Comparison of ENCODE assay signal across 8 cellular contexts in genomic region chr12:121637231-121637914, GRCh38. TPM values are rescaled to one million over a fixed set of nuclear protein-coding genes. Genes with fewer than 3 reads are reported as not detected.
DNase-seq lines count a peak whose midpoint lies in the region; ATAC-seq and FAIRE-seq lines count a peak whose summit lies in the region.

No MANE protein-coding gene starts in this region.

- in situ Hi-C loops in KBM-7 (cut with MboI; ENCODE audit: low pct_unique_long_range_greater_than_20kb, low sequenced_read_pairs): no loop called here

- DNase-seq in GM19239 (ENCODE audit: insufficient read length, low spot score): peak; percentile 88
- peak; percentile 29 for DNase-seq in OCI-M1 (lab: John Stamatoyannopoulos, UW)
- peak; percentile 49 for DNase-seq in central memory CD4-positive, alpha-beta T cell
- peak; percentile 53 for DNase-seq in stimulated activated CD4-positive, alpha-beta T cell treated with anti-CD3 and anti-CD28 coated beads, Interleukin-4, amount 100 ng/mL, for 24 hours
- DNase-seq in KBM-7: no peak
- DNase-seq in A172 (ENCODE audit: low spot score): no peak

- ATAC-seq in HG03439 (IDR thresholded peaks at IDR 0.05; ENCODE audit: unreplicated experiment) (no peak), HG02884 (IDR thresholded peaks at IDR 0.05; ENCODE audit: unreplicated experiment) (no peak)

- peak; percentile 87 for FAIRE-seq in GM19239 (lab: Jason Lieb, UNC)

RNA-seq across cellular contexts. Expression of gene ORAI1, which starts 11.0 kb away (rescaled TPM):
- 10.4 and 13.2 TPM in 2 replicates for total RNA-seq in A172 (2014; rRNA removed; shearing (Covaris generic))

RNA-seq across cellular contexts. Expression of gene MORN3, which starts 32.1 kb away (rescaled TPM):
- total RNA-seq in A172 (2014; rRNA removed; shearing (Covaris generic)): 0.02 and 1.5 TPM in 2 replicates

RNA-seq across cellular contexts. Expression of gene KDM2B, which starts 56.5 kb away (rescaled TPM):
- 27.7 and 37.2 TPM in 2 replicates for total RNA-seq in A172 (2014; rRNA removed; shearing (Covaris generic))

Comparison
In these comparisons a context has a peak if more than half of its experiments do, and no peak if none do; other contexts are left out.
1. DNase-seq: peak in GM19239 (single experiment), OCI-M1 (single experiment), central memory CD4-positive, alpha-beta T cell (single experiment) and stimulated activated CD4-positive, alpha-beta T cell treated with anti-CD3 and anti-CD28 coated beads, Interleukin-4, amount 100 ng/mL, for 24 hours (single experiment); none in KBM-7 (single experiment) and A172 (single experiment).